22 cellular contexts compared by ENCODE assay signal in genomic region chr1:219027161-219027673, GRCh38.
"Had no signal": no experiment of that assay in that cellular context is flagged by ENCODE, and none has a peak within 500 bp of the region (broad histone marks: within the 10 kb centered on the region; RNA-seq: fewer than 3 reads in every experiment).

No MANE protein-coding gene starts in this region.

- FAIRE-seq: colon, urothelium cell line had no signal

- DNase-seq: activated CD4-positive, alpha-beta T cell treated with anti-CD3 and anti-CD28 coated beads, Interleukin-2, amount 10 ng/mL, durations not matched to agents 24 days and 14 days; activated CD8-positive, alpha-beta T cell treated with anti-CD3 and anti-CD28 coated beads for 36 hours; activated naive CD4-positive, alpha-beta T cell treated with anti-CD3 and anti-CD28 coated beads for 36 hours; activated T-cell treated with anti-CD3 and anti-CD28 coated beads, Interleukin-2, amount 50 U/mL, for 4 hours; aorta; brain microvascular endothelial cell; central memory CD4-positive, alpha-beta T cell; endodermal cell; left ventricle myocardium superior; mucosa of descending colon; naive B cell; stimulated activated CD4-positive, alpha-beta T cell treated with anti-CD3 and anti-CD28 coated beads, Interleukin-12 subunit alpha, Interleukin-12 subunit beta, amount 100 ng/mL, for 4 hours; stimulated activated CD4-positive, alpha-beta T cell treated with anti-CD3 and anti-CD28 coated beads, Interleukin-1b, Interleukin-23, amount 100 ng/mL, for 48 hours; stimulated activated CD8-positive, alpha-beta memory T cell treated with anti-CD3 and anti-CD28 coated beads, Interleukin-4, amount 100 ng/mL, for 48 hours; stimulated activated naive CD4-positive, alpha-beta T cell; T-helper 9 cell; thyroid gland had no signal

- H3K27me3 ChIP-seq: brain microvascular endothelial cell, right atrium auricular region, thyroid gland had no signal

- ATAC-seq: activated CD8-positive, alpha-beta T cell treated with anti-CD3 and anti-CD28 coated beads for 36 hours; activated T-cell treated with anti-CD3 and anti-CD28 coated beads, Interleukin-2, amount 50 U/mL, for 4 hours; left ventricle myocardium superior; mucosa of descending colon had no signal

- H3K36me3 ChIP-seq: brain microvascular endothelial cell, prostate gland, right atrium auricular region, thyroid gland had no signal

- H3K4me3 ChIP-seq: mucosa of descending colon, prostate gland, right atrium auricular region, thyroid gland had no signal

- H3K27ac ChIP-seq: brain microvascular endothelial cell, epithelial cell of prostate, prostate gland, right atrium auricular region, thyroid gland had no signal

- H3K4me1 ChIP-seq: prostate gland, right atrium auricular region, thyroid gland had no signal

- H3K9me3 ChIP-seq: mucosa of descending colon, prostate gland, right atrium auricular region, thyroid gland had no signal
